21 cellular contexts compared by ENCODE assay signal in the genomic region with DNA sequence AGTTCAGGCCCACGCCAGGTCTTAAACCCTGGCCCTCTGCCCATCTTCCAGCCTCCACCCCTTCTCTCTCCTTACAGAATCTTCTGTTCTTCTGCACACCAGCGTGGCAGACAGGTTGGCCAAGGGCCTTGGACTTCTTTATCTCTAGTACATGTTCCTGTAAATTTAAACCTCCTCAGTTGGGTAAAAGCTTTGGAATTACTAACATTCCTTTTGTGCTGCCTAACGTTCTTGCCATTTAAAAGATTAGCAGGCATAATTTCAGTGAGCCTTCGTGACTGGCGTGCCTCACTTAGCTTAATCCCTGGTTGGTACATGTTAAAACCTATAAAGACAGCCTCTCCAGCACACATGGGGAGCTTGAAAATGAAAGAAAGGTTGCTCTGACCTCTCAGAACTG.
DNase-seq lines count a peak whose midpoint lies in the region; ATAC-seq and TF ChIP-seq lines count a peak whose summit lies in the region.
"Had no signal": no experiment of that assay in that cellular context is flagged by ENCODE, and none has a peak within 500 bp of the region (broad histone marks: within the 10 kb centered on the region; RNA-seq: fewer than 3 reads in every experiment).

No MANE protein-coding gene starts in this region.

- ATAC-seq in body of pancreas (peak; percentile 27), GM18505 (IDR thresholded peaks at IDR 0.05; ENCODE audit: unreplicated experiment) (no peak), HG02798 (IDR thresholded peaks at IDR 0.05; ENCODE audit: poor library complexity, unreplicated experiment) (no peak)
- ATAC-seq: effector memory CD8-positive, alpha-beta T cell; naive thymus-derived CD4-positive, alpha-beta T cell; stimulated activated naive B cell treated with anti-CD40 and anti-IgM and Interleukin-4, amounts not matched to agents 10 μg/mL and 1 μg/mL and 100 μg/mL, for 72 hours; T-helper 17 cell had no signal

- H3K27me3 ChIP-seq in body of pancreas (no peaks in the 10 kb centered on the region), thyroid gland (no peaks in the 10 kb centered on the region)
- H3K27me3 ChIP-seq: adrenal gland, right lobe of liver had no signal

- intact Hi-C loops in body of pancreas (cut with DNase I): no loop called here
- intact Hi-C loops in thyroid gland (cut with DNase I): loop anchor here (10.0 kb wide), 1 partner anchor 65 kb away; no protein-coding TSS in a partner anchor

- H3K4me1 ChIP-seq in body of pancreas: peaks cover 9% of the 10 kb centered on the region
- H3K4me1 ChIP-seq in thyroid gland: peaks cover 0 to 13% of the 10 kb centered on the region in 2 donors
- H3K4me1 ChIP-seq: adrenal gland, right lobe of liver had no signal

- no peak for TF ChIP-seq POLR2A in body of pancreas (IDR thresholded peaks at IDR 0.05)
- TF ChIP-seq POLR2A in thyroid gland (IDR thresholded peaks at IDR 0.05): no peak
- no peak for TF ChIP-seq POLR2A in GM18505 (IDR thresholded peaks at IDR 0.05; ENCODE audit: borderline replicate concordance, extremely low read depth, insufficient read depth, insufficient read length)

- 59 to 60% methylated on average over 5 of the region's 5 CpGs for WGBS in body of pancreas, 2 donors
- 73 to 75% methylated on average over 5 of the region's 5 CpGs for WGBS in thyroid gland, 2 donors

- peak; percentile 60 for DNase-seq in DMS79 treated with DMSO at 0.1 percent for 48 hours (lab: John Stamatoyannopoulos, UW)
- no peak for DNase-seq in DMS79 (lab: John Stamatoyannopoulos, UW)
- DNase-seq in body of pancreas: peak in 1 of 4 donors; percentile 19
- peak; percentile 9 for DNase-seq in kidney tubule cell (ENCODE audit: low spot score)
- peak; percentile 23 to 39 for DNase-seq in thyroid gland
- DNase-seq in HK-2 (ENCODE audit: unreplicated experiment): no peak
- DNase-seq: 8988T; activated CD4-positive, alpha-beta T cell treated with anti-CD3 and anti-CD28 coated beads, Interleukin-2, amount 10 ng/mL, durations not matched to agents 24 days and 14 days; activated T-cell treated with anti-CD3 and anti-CD28 coated beads, Interleukin-2, amount 50 U/mL, for 1 hour; adrenal gland; effector memory CD8-positive, alpha-beta T cell; kidney glomerular epithelial cell; naive thymus-derived CD4-positive, alpha-beta T cell; NCI-H1436 treated with DMSO at 0.1 percent for 48 hours; NCI-H524 treated with DMSO at 0.1 percent for 48 hours; right lobe of liver; stimulated activated naive B cell treated with anti-CD40 and anti-IgM and Interleukin-4, amounts not matched to agents 10 μg/mL and 1 μg/mL and 100 μg/mL, for 72 hours; T-helper 17 cell had no signal

- H3K4me3 ChIP-seq in body of pancreas: no peak overlapping the region
- no peak overlapping the region for H3K4me3 ChIP-seq in thyroid gland (replicated peaks in 1 of 3)
- H3K4me3 ChIP-seq: adrenal gland, right lobe of liver had no signal

- TF ChIP-seq CTCF in body of pancreas (IDR thresholded peaks at IDR 0.05) (no peak), thyroid gland (IDR thresholded peaks at IDR 0.05) (no peak)

- H3K36me3 ChIP-seq in body of pancreas (replicated peaks in 1 of 2; ENCODE audit: insufficient read depth in 1 of 2, low read depth in 2 of 2) (no peaks in the 10 kb centered on the region), thyroid gland (no peaks in the 10 kb centered on the region)
- H3K36me3 ChIP-seq: adrenal gland, right lobe of liver had no signal

- H3K9me3 ChIP-seq in body of pancreas: no peaks in the 10 kb centered on the region
- H3K9me3 ChIP-seq in thyroid gland: no peaks in the 10 kb centered on the region
- H3K9me3 ChIP-seq: adrenal gland, right lobe of liver had no signal

- H3K27ac ChIP-seq in body of pancreas (peak overlapping the region in 1 of 4 donors; percentile 2), thyroid gland (no peak overlapping the region)
- H3K27ac ChIP-seq: adrenal gland, HL-60, right lobe of liver had no signal

Comparison
In these comparisons a context has a peak if more than half of its experiments do, and no peak if none do; other contexts are left out.
1. DNase-seq: peak in DMS79 treated with DMSO at 0.1 percent for 48 hours (single experiment), kidney tubule cell (single experiment) and thyroid gland (2 of 2); none in DMS79 (single experiment) and HK-2 (single experiment).